Comparison of ENCODE assay signal across 23 cellular contexts in genomic region chr16:14232106-14232890, GRCh38.
A peak's percentile ranks its signal among the peaks of the same experiment; 100 is the strongest.
DNase-seq lines count a peak whose midpoint lies in the region; ATAC-seq, FAIRE-seq and TF ChIP-seq lines count a peak whose summit lies in the region.
"Had no signal": no experiment of that assay in that cellular context is flagged by ENCODE, and none has a peak within 500 bp of the region (broad histone marks: within the 10 kb centered on the region; RNA-seq: fewer than 3 reads in every experiment).

No MANE protein-coding gene starts in this region.

- H3K27me3 Mint-ChIP-seq in astrocyte (ENCODE audit: low read depth, unreplicated experiment) (no peaks in the 10 kb centered on the region), type B pancreatic cell (no peaks in the 10 kb centered on the region)
- no peaks in the 10 kb centered on the region for H3K27me3 Mint-ChIP-seq in naive thymus-derived CD8-positive, alpha-beta T cell
- H3K27me3 Mint-ChIP-seq: activated CD8-positive, alpha-beta T cell treated with anti-CD3 and anti-CD28 coated beads for 36 hours had no signal

- POLR2A ChIA-PET in AG04450 (lab: Yijun Ruan, JAX), result no interaction called here
- POLR2A ChIA-PET in naive thymus-derived CD8-positive, alpha-beta T cell (lab: Charles Lee), result no interaction called here

- H3K79me2 ChIP-seq in astrocyte (ENCODE audit: insufficient read depth, low read length), result no peaks in the 10 kb centered on the region

- peak; percentile 45 for DNase-seq in AG04450 (ENCODE audit: low read depth, low spot score)
- peak; percentile 91 for DNase-seq in NCI-H146 (lab: John Stamatoyannopoulos, UW)
- peak; percentile 83 for DNase-seq in astrocyte (ENCODE audit: low read depth)
- DNase-seq in kidney, result peak; percentile 80
- no peak for DNase-seq in activated CD4-positive, alpha-beta T cell treated with anti-CD3 and anti-CD28 coated beads, Interleukin-2, amount 50 U/mL, for 48 hours
- no peak for DNase-seq in mesenteric fat pad (ENCODE audit: low spot score)
- DNase-seq in type B pancreatic cell (ENCODE audit: extremely low spot score, unreplicated experiment), result no peak
- no peak for DNase-seq in naive thymus-derived CD8-positive, alpha-beta T cell
- DNase-seq: activated CD8-positive, alpha-beta T cell treated with anti-CD3 and anti-CD28 coated beads for 36 hours; colonic mucosa; H9; head of caudate nucleus; MG63; mucosa of descending colon had no signal

- no peaks in the 10 kb centered on the region for H4K20me1 ChIP-seq in astrocyte (ENCODE audit: insufficient read depth, low read length)

- peak overlapping the region; percentile 23 for H3K9ac ChIP-seq in astrocyte (ENCODE audit: low read length)
- peak overlapping the region in 1 of 2 donors; percentile 13 for H3K9ac ChIP-seq in kidney (ENCODE audit: low read length in 2 of 2)

- H3K9me3 ChIP-seq in AG04450 (ENCODE audit: control insufficient read depth, insufficient read depth, low read length), result no peaks in the 10 kb centered on the region
- H3K9me3 ChIP-seq in astrocyte (ENCODE audit: insufficient read depth, low read depth, low read length), result no peaks in the 10 kb centered on the region
- no peaks in the 10 kb centered on the region for H3K9me3 ChIP-seq in kidney (ENCODE audit: control insufficient read depth in 1 of 2, low read length in 2 of 2)
- H3K9me3 ChIP-seq: adrenal gland, colonic mucosa, MG63, mucosa of descending colon had no signal

- intact Hi-C loops in kidney (cut with DNase I), result no loop called here

- H3K9me3 Mint-ChIP-seq in astrocyte (ENCODE audit: unreplicated experiment), result no peaks in the 10 kb centered on the region
- H3K9me3 Mint-ChIP-seq in type B pancreatic cell, result no peaks in the 10 kb centered on the region
- no peaks in the 10 kb centered on the region for H3K9me3 Mint-ChIP-seq in naive thymus-derived CD8-positive, alpha-beta T cell
- H3K9me3 Mint-ChIP-seq: activated CD8-positive, alpha-beta T cell treated with anti-CD3 and anti-CD28 coated beads for 36 hours; activated T-helper 2 cell treated with anti-CD3 and anti-CD28 coated beads, Interferon-gamma antibody, Interleukin-2, Interleukin-4, amounts not matched to agents 10 μg/mL and 5 μg/mL and 100 μg/mL, durations not matched to agents 14 hours and 24 hours and 36 hours had no signal

- H3K4me1 ChIP-seq in astrocyte (ENCODE audit: insufficient read depth, low read length), result peaks cover 13% of the 10 kb centered on the region
- H3K4me1 ChIP-seq in kidney (ENCODE audit: control insufficient read depth in 1 of 2, insufficient read depth in 1 of 2, low read depth in 1 of 2, low read length in 2 of 2), result peaks cover 4 to 6% of the 10 kb centered on the region in 2 donors
- H3K4me1 ChIP-seq: colonic mucosa had no signal

- FAIRE-seq in astrocyte (lab: Jason Lieb, UNC) (no peak), kidney (lab: Jason Lieb, UNC) (no peak)
- FAIRE-seq: G401.6, HTR-8/SVneo, keratinocyte, TTC549 had no signal

- H3K4me1 Mint-ChIP-seq in astrocyte (ENCODE audit: low read depth, unreplicated experiment) (no peaks in the 10 kb centered on the region), type B pancreatic cell (ENCODE audit: unreplicated experiment) (no peaks in the 10 kb centered on the region)
- no peaks in the 10 kb centered on the region for H3K4me1 Mint-ChIP-seq in naive thymus-derived CD8-positive, alpha-beta T cell
- H3K4me1 Mint-ChIP-seq: H9 had no signal

- TF ChIP-seq CTCF in AG04450 (IDR thresholded peaks at IDR 0.05; ENCODE audit: low read depth, low read length) (no peak), astrocyte (IDR thresholded peaks at IDR 0.05; ENCODE audit: insufficient read depth, low read depth, low read length) (no peak), kidney (IDR thresholded peaks at IDR 0.05; ENCODE audit: borderline replicate concordance, extremely low read depth, insufficient read depth) (no peak), type B pancreatic cell (conservative IDR thresholded peaks at IDR 0.05) (no peak)

- H3K27ac ChIP-seq in AG04450 (ENCODE audit: low read depth, low read length) (no peak overlapping the region), astrocyte (ENCODE audit: low read depth, low read length) (peak overlapping the region; percentile 19), kidney (ENCODE audit: low read depth in 2 of 2, low read length in 2 of 2) (no peak overlapping the region)
- H3K27ac ChIP-seq: colonic mucosa, epithelial cell of prostate, SK-N-MC had no signal

- no peak overlapping the region for H2AFZ ChIP-seq in astrocyte (ENCODE audit: low read depth, low read length)

- H3K27ac Mint-ChIP-seq in astrocyte (ENCODE audit: unreplicated experiment) (no peak overlapping the region), type B pancreatic cell (no peak overlapping the region)
- H3K27ac Mint-ChIP-seq in naive thymus-derived CD8-positive, alpha-beta T cell, result no peak overlapping the region
- H3K27ac Mint-ChIP-seq: activated CD8-positive, alpha-beta T cell treated with anti-CD3 and anti-CD28 coated beads for 36 hours; activated T-helper 2 cell treated with anti-CD3 and anti-CD28 coated beads, Interferon-gamma antibody, Interleukin-2, Interleukin-4, amounts not matched to agents 10 μg/mL and 5 μg/mL and 100 μg/mL, durations not matched to agents 14 hours and 24 hours and 36 hours; H9 had no signal

- H3K4me2 ChIP-seq in astrocyte (ENCODE audit: low read length), result peak overlapping the region; percentile 55
- H3K4me2 ChIP-seq: smooth muscle cell had no signal

- H3K4me3 Mint-ChIP-seq in astrocyte (ENCODE audit: unreplicated experiment), result no peak overlapping the region
- H3K4me3 Mint-ChIP-seq in type B pancreatic cell, result no peak overlapping the region
- H3K4me3 Mint-ChIP-seq in naive thymus-derived CD8-positive, alpha-beta T cell, result no peak overlapping the region
- H3K4me3 Mint-ChIP-seq: activated CD8-positive, alpha-beta T cell treated with anti-CD3 and anti-CD28 coated beads for 36 hours; H9 had no signal

- CTCF ChIA-PET in AG04450 (lab: Charles Lee), result interaction anchor here (0.7 to 2.5 kb wide), 6 partner anchors 17 to 313 kb away, joined by 3 to 12 read pairs (median 6); partner anchors contain the start of gene ERCC4

- H3K4me3 ChIP-seq in AG04450 (ENCODE audit: low read depth, low read length) (no peak overlapping the region), astrocyte (ENCODE audit: insufficient read depth, low read depth, low read length) (no peak overlapping the region), kidney (ENCODE audit: low read length in 2 of 2) (no peak overlapping the region)
- H3K4me3 ChIP-seq: adrenal gland, colonic mucosa, MG63, mucosa of descending colon, SK-N-MC, smooth muscle cell had no signal

- H3K27me3 ChIP-seq in AG04450 (ENCODE audit: control insufficient read depth, insufficient read depth, low read length) (no peaks in the 10 kb centered on the region), astrocyte (ENCODE audit: insufficient read depth, low read length) (no peaks in the 10 kb centered on the region)
- H3K27me3 ChIP-seq: adrenal gland, colonic mucosa, MG63 had no signal

- H3K36me3 Mint-ChIP-seq in astrocyte (ENCODE audit: low read depth, unreplicated experiment) (peaks cover 13% of the 10 kb centered on the region), type B pancreatic cell (peaks cover 7% of the 10 kb centered on the region)
- H3K36me3 Mint-ChIP-seq in naive thymus-derived CD8-positive, alpha-beta T cell, result peaks cover 0 to 21% (median 17%) of the 10 kb centered on the region in 3 donors

- ATAC-seq in naive thymus-derived CD8-positive, alpha-beta T cell, result no peak
- ATAC-seq: activated CD8-positive, alpha-beta T cell treated with anti-CD3 and anti-CD28 coated beads for 36 hours; mucosa of descending colon had no signal

- H3K36me3 ChIP-seq in astrocyte (ENCODE audit: insufficient read depth, low read length) (peaks cover 4% of the 10 kb centered on the region), kidney (ENCODE audit: control insufficient read depth in 1 of 2, insufficient read depth in 2 of 2, low read length in 2 of 2) (peaks cover 11 to 24% of the 10 kb centered on the region in 2 donors)
- H3K36me3 ChIP-seq: colonic mucosa had no signal

Comparison
In these comparisons a context has a peak if more than half of its experiments do, and no peak if none do; other contexts are left out.
1. DNase-seq: peak in AG04450 (single experiment), NCI-H146 (single experiment), astrocyte (single experiment) and kidney (single experiment); none in activated CD4-positive, alpha-beta T cell treated with anti-CD3 and anti-CD28 coated beads, Interleukin-2, amount 50 U/mL, for 48 hours (0 of 2), mesenteric fat pad (single experiment), type B pancreatic cell (single experiment) and naive thymus-derived CD8-positive, alpha-beta T cell (0 of 10).